18 cellular contexts compared by ENCODE assay signal in genomic region chr1:10617318-10617717, GRCh38.
A peak's percentile ranks its signal among the peaks of the same experiment; 100 is the strongest.
DNase-seq lines count a peak whose midpoint lies in the region; ATAC-seq and TF ChIP-seq lines count a peak whose summit lies in the region.
"Had no signal": no experiment of that assay in that cellular context is flagged by ENCODE, and none has a peak within 500 bp of the region (broad histone marks: within the 10 kb centered on the region; RNA-seq: fewer than 3 reads in every experiment).

No MANE protein-coding gene starts in this region.

- H3K79me1 ChIP-seq in mesenchymal stem cell (replicated peaks; ENCODE audit: low read length, poor library complexity, severe bottlenecking) = peaks cover 38% of the 10 kb centered on the region

- H3K4me2 ChIP-seq in mesenchymal stem cell (ENCODE audit: low read length, poor library complexity, severe bottlenecking) = no peak overlapping the region
- H3K4me2 ChIP-seq: A549, BLaER1, GM23338 had no signal

- TF ChIP-seq CTCF in progenitor cell of endocrine pancreas (IDR thresholded peaks at IDR 0.05; ENCODE audit: unreplicated experiment) = no peak

- no peaks in the 10 kb centered on the region for H3K4me1 Mint-ChIP-seq in progenitor cell of endocrine pancreas (ENCODE audit: low read depth)
- H3K4me1 Mint-ChIP-seq: CD14-positive monocyte had no signal

- ATAC-seq in left ventricle myocardium superior (no peak), HG02884 (IDR thresholded peaks at IDR 0.05; ENCODE audit: unreplicated experiment) (no peak)
- ATAC-seq: A549, GM23338 had no signal

- H2BK15ac ChIP-seq in mesenchymal stem cell (ENCODE audit: low read depth, poor library complexity, severe bottlenecking) = no peak overlapping the region

- no peak overlapping the region for H2BK12ac ChIP-seq in mesenchymal stem cell (ENCODE audit: low read length in 2 of 2)

- no peaks in the 10 kb centered on the region for H3K27me3 Mint-ChIP-seq in progenitor cell of endocrine pancreas
- H3K27me3 Mint-ChIP-seq: CD4-positive, alpha-beta memory T cell had no signal

- no peak overlapping the region for H3K4me3 ChIP-seq in mesenchymal stem cell (ENCODE audit: insufficient read depth in 1 of 2, low read depth in 1 of 2, low read length in 2 of 2)
- H3K4me3 ChIP-seq: A549, BLaER1, GM23338 had no signal

- H3K14ac ChIP-seq in mesenchymal stem cell (ENCODE audit: low read length in 2 of 2) = no peak overlapping the region

- H3K9ac ChIP-seq in mesenchymal stem cell (ENCODE audit: low read length) = no peak overlapping the region
- H3K9ac ChIP-seq: BLaER1 had no signal

- no peaks in the 10 kb centered on the region for H3K9me3 ChIP-seq in mesenchymal stem cell (ENCODE audit: control insufficient read depth, low read length)
- H3K9me3 ChIP-seq: A549, BLaER1 had no signal

- no peak overlapping the region for H4K91ac ChIP-seq in mesenchymal stem cell (ENCODE audit: low read length)

- no peak overlapping the region for H4K8ac ChIP-seq in mesenchymal stem cell (ENCODE audit: low read length)

- no peak overlapping the region for H3K18ac ChIP-seq in mesenchymal stem cell (ENCODE audit: low read depth in 1 of 2, low read length in 2 of 2)

- no peak overlapping the region for H2BK120ac ChIP-seq in mesenchymal stem cell (ENCODE audit: low read depth, low read length)

- H2AFZ ChIP-seq in mesenchymal stem cell (ENCODE audit: low read depth, low read length) = no peak overlapping the region
- H2AFZ ChIP-seq: GM23338 had no signal

- H3K4me1 ChIP-seq in mesenchymal stem cell (ENCODE audit: control insufficient read depth, insufficient read depth, low read depth, low read length) = peaks cover 2% of the 10 kb centered on the region
- H3K4me1 ChIP-seq: A549 had no signal

- intact Hi-C loops in cardiac septum (cut with DNase I) = no loop called here
- intact Hi-C loops in left ventricle myocardium superior (cut with micrococcal nuclease) = no loop called here

- no peak overlapping the region for H3K4ac ChIP-seq in mesenchymal stem cell (ENCODE audit: low read depth in 1 of 2, low read length in 2 of 2)

- no peaks in the 10 kb centered on the region for H3K27me3 ChIP-seq in mesenchymal stem cell (ENCODE audit: control insufficient read depth in 1 of 2, insufficient read depth in 1 of 2, low read length in 2 of 2)
- H3K27me3 ChIP-seq: BLaER1 had no signal

- no peaks in the 10 kb centered on the region for H3K9me3 Mint-ChIP-seq in progenitor cell of endocrine pancreas (ENCODE audit: low read depth)
- H3K9me3 Mint-ChIP-seq: CD14-positive monocyte; CD4-positive, alpha-beta memory T cell; GM23338 had no signal

- H2AK5ac ChIP-seq in mesenchymal stem cell (ENCODE audit: low read length, severe bottlenecking) = no peak overlapping the region

- 92% methylated on average over 5 of the region's 5 CpGs for WGBS in mesenchymal stem cell

- DNase-seq in cardiac septum (ENCODE audit: low spot score) (peak; percentile 14), left ventricle myocardium superior (no peak), mesenteric fat pad (ENCODE audit: low spot score) (peak; percentile 49), progenitor cell of endocrine pancreas (ENCODE audit: low spot score, unreplicated experiment) (no peak), middle frontal gyrus (ENCODE audit: extremely low spot score, low spot score) (no peak), mesenchymal stem cell (no peak)
- DNase-seq: CD4-positive, alpha-beta memory T cell; DMS153; DMS79; GDM1; HCEC 1CT had no signal

- H3K36me3 ChIP-seq in mesenchymal stem cell (ENCODE audit: control insufficient read depth in 1 of 2, insufficient read depth in 2 of 2, low read depth in 1 of 2, low read length in 2 of 2) = peaks cover 15 to 35% of the 10 kb centered on the region in 2 experiments

- H3K36me3 Mint-ChIP-seq in progenitor cell of endocrine pancreas (ENCODE audit: insufficient read depth) = peaks cover 1% of the 10 kb centered on the region

- no peak overlapping the region for H3K27ac ChIP-seq in mesenchymal stem cell (ENCODE audit: low read length, poor library complexity, severe bottlenecking)
- H3K27ac ChIP-seq: 22Rv1, A549, BLaER1, HL-60 had no signal

- H3K4me3 Mint-ChIP-seq in progenitor cell of endocrine pancreas (ENCODE audit: low read depth) = no peak overlapping the region
- H3K4me3 Mint-ChIP-seq: CD14-positive monocyte; CD4-positive, alpha-beta memory T cell; GM23338 had no signal

- H3K27ac Mint-ChIP-seq in progenitor cell of endocrine pancreas = peak overlapping the region; percentile 24
- H3K27ac Mint-ChIP-seq: GM23338 had no signal

- H3K23ac ChIP-seq in mesenchymal stem cell (ENCODE audit: low read length in 2 of 2) = no peak overlapping the region

- no peak overlapping the region for H2BK5ac ChIP-seq in mesenchymal stem cell (ENCODE audit: low read depth, low read length, poor library complexity, severe bottlenecking)

Comparison
In these comparisons a context has a peak if more than half of its experiments do, and no peak if none do; other contexts are left out.
1. DNase-seq: peak in cardiac septum (single experiment) and mesenteric fat pad (single experiment); none in left ventricle myocardium superior (single experiment), progenitor cell of endocrine pancreas (single experiment), middle frontal gyrus (single experiment) and mesenchymal stem cell (single experiment).